Comparison of ENCODE assay signal across 1 cellular context in the genomic region with DNA sequence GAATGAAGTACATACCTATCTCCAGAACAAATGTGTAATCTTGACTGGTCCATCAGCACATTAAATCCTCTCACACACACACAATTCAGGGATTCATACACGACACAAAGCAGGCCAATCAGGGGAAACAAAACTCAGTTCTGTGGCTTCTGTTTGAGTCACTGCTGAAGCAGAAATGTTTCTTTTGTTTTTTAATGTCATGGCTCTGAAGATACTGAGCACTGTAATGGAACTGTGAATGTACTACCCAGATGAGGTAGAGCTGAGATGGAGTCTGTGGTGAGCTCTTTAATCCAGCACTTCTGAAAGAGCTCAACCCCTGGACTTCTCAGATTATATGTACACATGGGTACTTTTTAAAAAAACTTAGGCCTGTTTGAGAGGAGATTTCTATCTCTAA.
TF ChIP-seq lines count a peak whose summit lies in the region.

No MANE protein-coding gene starts in this region.

TF ChIP-seq in WTC11, 78 proteins besides CTCF, POLR2A, EP300 and RAD21 (continued from another document):
- TF ChIP-seq STAT6 (CRISPR knock-in tag; conservative IDR thresholded peaks at IDR 0.05; ENCODE audit: low read depth) (no peak), SMAD4 (CRISPR knock-in tag; IDR thresholded peaks at IDR 0.05) (no peak), CBFB (CRISPR knock-in tag; IDR thresholded peaks at IDR 0.05; ENCODE audit: low read depth) (no peak), CREM (CRISPR knock-in tag; IDR thresholded peaks at IDR 0.05) (no peak), ZNF671 (CRISPR knock-in tag; IDR thresholded peaks at IDR 0.05) (no peak)
